In genomic region chr19:17490411-17490810, GRCh38 we compare ENCODE assay signal across 21 cellular contexts. TPM values are rescaled to one million over a fixed set of nuclear protein-coding genes. Genes with fewer than 3 reads are reported as not detected.
DNase-seq lines count a peak whose midpoint lies in the region; ATAC-seq and TF ChIP-seq lines count a peak whose summit lies in the region.
"Had no signal": no experiment of that assay in that cellular context is flagged by ENCODE, and none has a peak within 500 bp of the region (broad histone marks: within the 10 kb centered on the region; RNA-seq: fewer than 3 reads in every experiment).

No MANE protein-coding gene starts in this region.

- TF ChIP-seq CTCF in left ventricle myocardium inferior (IDR thresholded peaks at IDR 0.05; ENCODE audit: borderline replicate concordance) (no peak), dorsolateral prefrontal cortex (IDR thresholded peaks at IDR 0.05 in 54 of 56, conservative IDR thresholded peaks at IDR 0.05 in 2 of 56; ENCODE audit: low read depth in 1 of 56, partially characterized antibody in 56 of 56) (no peak), esophagus squamous epithelium (IDR thresholded peaks at IDR 0.05) (no peak)

- H3K27ac ChIP-seq in left ventricle myocardium inferior (replicated peaks) (peak overlapping the region; percentile 65), dorsolateral prefrontal cortex (peak overlapping the region in 50 of 59 donors; percentile 15 to 90 (median 76)), subcutaneous abdominal adipose tissue (ENCODE audit: low read depth, low read length) (peak overlapping the region; percentile 74), esophagus squamous epithelium (peak overlapping the region in 1 of 4 donors; percentile 9)
- H3K27ac ChIP-seq: thyroid gland had no signal

- intact Hi-C loops in left ventricle myocardium inferior (cut with micrococcal nuclease) = no loop called here
- intact Hi-C loops in Right ventricle myocardium inferior (cut with DNase I) = no loop called here
- intact Hi-C loops in dorsolateral prefrontal cortex (cut with DNase I) = no loop called here
- intact Hi-C loops in esophagus squamous epithelium (cut with DNase I) = no loop called here

- no peaks in the 10 kb centered on the region for H3K27me3 ChIP-seq in left ventricle myocardium inferior (ENCODE audit: low read depth)
- H3K27me3 ChIP-seq in dorsolateral prefrontal cortex = no peaks in the 10 kb centered on the region
- H3K27me3 ChIP-seq in subcutaneous abdominal adipose tissue (ENCODE audit: control insufficient read depth in 5 of 5, insufficient read depth in 4 of 5, low read length in 5 of 5) = no peaks in the 10 kb centered on the region
- no peaks in the 10 kb centered on the region for H3K27me3 ChIP-seq in esophagus squamous epithelium
- H3K27me3 ChIP-seq: thyroid gland had no signal

- DNase-seq in left ventricle myocardium inferior (no peak), Right ventricle myocardium inferior (ENCODE audit: missing footprints) (no peak), T-helper 2 cell (peak in 3 of 5 experiments; percentile 35 to 82 (median 38)), dorsolateral prefrontal cortex (no peak), esophagus squamous epithelium (lab: John Stamatoyannopoulos, UW) (no peak), DMS 273 (lab: John Stamatoyannopoulos, UW; ENCODE audit: unreplicated experiment) (no peak), NCI-H345 treated with DMSO at 0.1 percent for 48 hours (lab: John Stamatoyannopoulos, UW; ENCODE audit: unreplicated experiment) (no peak)
- DNase-seq: activated T-cell treated with anti-CD3 and anti-CD28 coated beads, Interleukin-2, amount 50 U/mL, for 24 hours; NCI-H187 treated with DMSO at 0.1 percent for 48 hours; NCI-H2227 treated with DMSO at 0.1 percent for 48 hours; OCI-M1; Right ventricle myocardium superior; small intestine; stimulated activated CD4-positive, alpha-beta T cell treated with anti-CD3 and anti-CD28 coated beads, Interleukin-2, amount 100 ng/mL, for 24 hours; thyroid gland had no signal

- no peaks in the 10 kb centered on the region for H3K9me3 ChIP-seq in left ventricle myocardium inferior (replicated peaks)
- no peaks in the 10 kb centered on the region for H3K9me3 ChIP-seq in subcutaneous abdominal adipose tissue (ENCODE audit: control insufficient read depth in 5 of 5, low read length in 5 of 5)
- H3K9me3 ChIP-seq in esophagus squamous epithelium = no peaks in the 10 kb centered on the region
- H3K9me3 ChIP-seq: thyroid gland had no signal

- 66 to 70% methylated on average over 4 of the region's 4 CpGs for WGBS in esophagus squamous epithelium, 2 donors

- H3K4me3 ChIP-seq in left ventricle myocardium inferior = no peak overlapping the region
- H3K4me3 ChIP-seq in dorsolateral prefrontal cortex = no peak overlapping the region
- H3K4me3 ChIP-seq in subcutaneous abdominal adipose tissue (ENCODE audit: low read depth in 1 of 5, low read length in 5 of 5) = no peak overlapping the region
- no peak overlapping the region for H3K4me3 ChIP-seq in esophagus squamous epithelium
- H3K4me3 ChIP-seq: thyroid gland had no signal

- H3K4me1 ChIP-seq in left ventricle myocardium inferior = peaks cover 30% of the 10 kb centered on the region
- peaks cover 4 to 39% (median 22%) of the 10 kb centered on the region in 5 donors for H3K4me1 ChIP-seq in subcutaneous abdominal adipose tissue (ENCODE audit: control insufficient read depth in 5 of 5, insufficient read depth in 5 of 5, low read length in 5 of 5)
- peaks cover 0 to 26% (median 12%) of the 10 kb centered on the region in 3 donors for H3K4me1 ChIP-seq in esophagus squamous epithelium

- no peak overlapping the region for H3K9ac ChIP-seq in subcutaneous abdominal adipose tissue (ENCODE audit: low read length in 5 of 5)

- no peak for TF ChIP-seq POLR2A in esophagus squamous epithelium (IDR thresholded peaks at IDR 0.05)

- ATAC-seq in Right ventricle myocardium inferior = no peak
- ATAC-seq: stimulated activated memory B cell treated with anti-CD40 and anti-IgM and Interleukin-4, amounts not matched to agents 10 μg/mL and 1 μg/mL and 100 μg/mL, for 72 hours had no signal

- H3K36me3 ChIP-seq in left ventricle myocardium inferior (peaks cover 26% of the 10 kb centered on the region), subcutaneous abdominal adipose tissue (ENCODE audit: control insufficient read depth in 5 of 5, insufficient read depth in 5 of 5, low read length in 5 of 5) (peaks cover 0 to 32% (median 14%) of the 10 kb centered on the region in 5 donors), esophagus squamous epithelium (peaks cover 0 to 22% (median 0%) of the 10 kb centered on the region in 3 donors)
- H3K36me3 ChIP-seq: thyroid gland had no signal

RNA-seq across cellular contexts. Expression of gene SLC27A1, which starts 20.1 kb away (rescaled TPM):
- total RNA-seq in left ventricle myocardium inferior (59.3 TPM), Right ventricle myocardium inferior (66.2 TPM), dorsolateral prefrontal cortex (10 to 100 TPM; 30.6 to 100.0 (median 53.6) TPM), esophagus squamous epithelium (10 to 100 TPM in 1 of 4 donors, 1 to 10 TPM in 3; 4.1 to 19.5 (median 8.7) TPM)

RNA-seq across cellular contexts. Expression of gene PGLS, which starts 21.0 kb away (rescaled TPM):
- total RNA-seq in left ventricle myocardium inferior = 19.9 TPM
- total RNA-seq in Right ventricle myocardium inferior = 20.8 TPM
- 10 to 100 TPM; 22.9 to 45.0 (median 32.6) TPM for total RNA-seq in dorsolateral prefrontal cortex
- total RNA-seq in esophagus squamous epithelium = 100 to 1,000 TPM in 1 of 4 donors, 10 to 100 TPM in 3; 84.5 to 104 (median 92.5) TPM

RNA-seq across cellular contexts. Expression of gene NXNL1, which starts 29.7 kb away (rescaled TPM):
- total RNA-seq in left ventricle myocardium inferior (0.33 TPM), Right ventricle myocardium inferior (not detected), dorsolateral prefrontal cortex (1 to 10 TPM in 19 of 120 experiments, under 1 TPM in 32, not detected in 69; 0.38 to 3.8 (median 0.88) TPM), esophagus squamous epithelium (not detected)
- total RNA-seq: Daoy, fibroblast of lung, omental fat pad, renal cortical epithelial cell, thyroid gland had no signal

RNA-seq across cellular contexts. Expression of gene TMEM221, which starts 41.9 kb away (rescaled TPM):
- total RNA-seq in left ventricle myocardium inferior = 0.14 TPM
- total RNA-seq in Right ventricle myocardium inferior = not detected
- total RNA-seq in dorsolateral prefrontal cortex = 1 to 10 TPM; 1.2 to 7.2 (median 4.1) TPM
- total RNA-seq in esophagus squamous epithelium = under 1 TPM in 2 of 4 donors, not detected in 2; 0.19 to 0.26 TPM
- total RNA-seq: Daoy had no signal

Comparison
In these comparisons a context has a peak if more than half of its experiments do, and no peak if none do; other contexts are left out.
1. DNase-seq: peak in T-helper 2 cell (3 of 5); none in left ventricle myocardium inferior (single experiment), Right ventricle myocardium inferior (single experiment), dorsolateral prefrontal cortex (0 of 10), esophagus squamous epithelium (single experiment), DMS 273 (single experiment) and NCI-H345 treated with DMSO at 0.1 percent for 48 hours (single experiment).